ENCODE assay signal across 9 cellular contexts in genomic region chr9:131837316-131837715, GRCh38.
DNase-seq lines count a peak whose midpoint lies in the region; ATAC-seq and TF ChIP-seq lines count a peak whose summit lies in the region.
"Had no signal": no experiment of that assay in that cellular context is flagged by ENCODE, and none has a peak within 500 bp of the region (broad histone marks: within the 10 kb centered on the region; RNA-seq: fewer than 3 reads in every experiment).

No MANE protein-coding gene starts in this region.

- H3K4me2 ChIP-seq in OCI-LY3 (ENCODE audit: low read length) = no peak overlapping the region

- peak; percentile 61 for DNase-seq in Right ventricle myocardium superior
- DNase-seq in right atrium auricular region (ENCODE audit: low spot score) = no peak
- DNase-seq in glomerular visceral epithelial cell (ENCODE audit: extremely low spot score) = peak; percentile 16
- no peak for DNase-seq in upper lobe of right lung
- DNase-seq in anterior cingulate cortex (lab: John Stamatoyannopoulos, UW) = no peak
- DNase-seq in activated CD8-positive, alpha-beta memory T cell treated with anti-CD3 and anti-CD28 coated beads for 24 hours = no peak
- DNase-seq: cerebellar nuclear complex had no signal

- H3K9me3 ChIP-seq in right atrium auricular region = peaks cover 6 to 14% of the 10 kb centered on the region in 2 donors
- H3K9me3 ChIP-seq in OCI-LY3 (ENCODE audit: insufficient read depth, low read length) = no peaks in the 10 kb centered on the region
- no peaks in the 10 kb centered on the region for H3K9me3 ChIP-seq in upper lobe of right lung

- intact Hi-C loops in Right ventricle myocardium superior (cut with DNase I) (no loop called here), upper lobe of right lung (cut with DNase I) (no loop called here)

- no peaks in the 10 kb centered on the region for H3K4me1 ChIP-seq in right atrium auricular region
- H3K4me1 ChIP-seq in OCI-LY3 (ENCODE audit: low read length) = no peaks in the 10 kb centered on the region
- H3K4me1 ChIP-seq in upper lobe of right lung = no peaks in the 10 kb centered on the region

- peak in 1 of 2 donors; percentile 61 for TF ChIP-seq CTCF in right atrium auricular region (IDR thresholded peaks at IDR 0.05)
- TF ChIP-seq CTCF in OCI-LY3 (IDR thresholded peaks at IDR 0.05; ENCODE audit: low read depth, low read length) = 0 out of 2 replicates have a peak, but pooled peaks have one; percentile 4
- no peak for TF ChIP-seq CTCF in upper lobe of right lung (IDR thresholded peaks at IDR 0.05)

- H3K27me3 ChIP-seq in right atrium auricular region (no peaks in the 10 kb centered on the region), OCI-LY3 (ENCODE audit: low read depth, low read length) (peaks cover 4% of the 10 kb centered on the region; the same call in 1 of the 2 replicates), upper lobe of right lung (peaks cover 15% of the 10 kb centered on the region)

- no peaks in the 10 kb centered on the region for H4K20me1 ChIP-seq in OCI-LY3 (ENCODE audit: insufficient read depth, low read length)

- no peak overlapping the region for H3K9ac ChIP-seq in OCI-LY3 (ENCODE audit: low read length)

- H3K27ac ChIP-seq in right atrium auricular region (no peak overlapping the region), OCI-LY3 (ENCODE audit: low read length) (no peak overlapping the region), upper lobe of right lung (no peak overlapping the region)

- no peaks in the 10 kb centered on the region for H3K79me2 ChIP-seq in OCI-LY3 (ENCODE audit: low read length)

- peak; percentile 83 for ATAC-seq in Right ventricle myocardium superior (ENCODE audit: poor library complexity)
- peak; percentile 20 for ATAC-seq in upper lobe of right lung
- no peak for ATAC-seq in GM18511 (IDR thresholded peaks at IDR 0.05; ENCODE audit: unreplicated experiment)

- H2AFZ ChIP-seq in OCI-LY3 (ENCODE audit: low read depth, low read length) = no peak overlapping the region

- no peak overlapping the region for H3K4me3 ChIP-seq in right atrium auricular region
- H3K4me3 ChIP-seq in OCI-LY3 (ENCODE audit: low read length) = no peak overlapping the region
- no peak overlapping the region for H3K4me3 ChIP-seq in upper lobe of right lung

- H3K36me3 ChIP-seq in right atrium auricular region = no peaks in the 10 kb centered on the region
- H3K36me3 ChIP-seq in OCI-LY3 (replicated peaks; ENCODE audit: low read depth, low read length) = no peaks in the 10 kb centered on the region
- no peaks in the 10 kb centered on the region for H3K36me3 ChIP-seq in upper lobe of right lung

Comparison
In these comparisons a context has a peak if more than half of its experiments do, and no peak if none do; other contexts are left out.
1. DNase-seq: peak in Right ventricle myocardium superior (single experiment) and glomerular visceral epithelial cell (single experiment); none in right atrium auricular region (single experiment), upper lobe of right lung (single experiment), anterior cingulate cortex (0 of 58) and activated CD8-positive, alpha-beta memory T cell treated with anti-CD3 and anti-CD28 coated beads for 24 hours (single experiment).